ENCODE assay signal across 9 cellular contexts in the genomic region with DNA sequence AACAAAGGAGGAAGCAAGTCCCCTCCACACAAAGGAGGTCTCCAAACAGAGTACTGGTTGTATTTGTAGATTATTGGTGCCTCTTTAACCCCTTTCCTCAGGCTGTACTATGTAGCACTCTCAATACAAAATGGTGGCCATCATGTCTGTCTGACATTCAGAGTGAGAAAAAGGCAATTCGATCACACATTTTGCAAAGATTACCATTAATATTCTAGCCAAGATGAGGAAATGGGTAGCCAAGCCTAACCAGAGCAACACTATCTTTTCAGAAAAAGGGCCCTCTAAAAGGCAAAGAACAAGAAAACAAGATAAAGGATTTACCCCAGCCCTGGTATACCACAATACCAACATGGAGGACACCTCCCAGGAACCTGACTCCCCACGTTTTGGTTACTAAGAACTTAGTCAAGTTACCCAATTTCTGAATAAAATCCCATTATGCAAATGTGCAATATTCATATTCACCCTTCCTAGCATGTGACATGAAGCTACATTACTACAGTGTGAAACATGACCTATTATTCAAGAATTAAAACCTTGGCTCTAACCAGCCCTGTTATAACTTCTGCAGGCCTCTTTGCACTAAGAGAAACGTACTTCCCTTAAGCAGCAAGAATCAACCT. TPM values are rescaled to one million over a fixed set of nuclear protein-coding genes. Genes with fewer than 3 reads are reported as not detected.
DNase-seq lines count a peak whose midpoint lies in the region; ATAC-seq, FAIRE-seq and TF ChIP-seq lines count a peak whose summit lies in the region.
"Had no signal": no experiment of that assay in that cellular context is flagged by ENCODE, and none has a peak within 500 bp of the region (broad histone marks: within the 10 kb centered on the region; RNA-seq: fewer than 3 reads in every experiment).

No MANE protein-coding gene starts in this region.

- H3K4me1 ChIP-seq in pancreas = peaks cover 0 to 22% (median 0%) of the 10 kb centered on the region in 3 donors

- peaks cover 6% of the 10 kb centered on the region for H3K36me3 Mint-ChIP-seq in activated CD4-positive, alpha-beta T cell treated with anti-CD3 and anti-CD28 coated beads for 36 hours (ENCODE audit: low read depth)
- H3K36me3 Mint-ChIP-seq in T-helper 1 cell treated with Interleukin-12 subunit alpha and Interleukin-12 subunit beta and Interleukin-4 antibody, amounts not matched to agents 30 μg/mL and 1 μg/mL, for 36 hours (ENCODE audit: low read depth) = peaks cover 14% of the 10 kb centered on the region

- DNase-seq in activated CD4-positive, alpha-beta T cell treated with anti-CD3 and anti-CD28 coated beads for 36 hours = peak; percentile 47
- no peak for DNase-seq in activated CD4-positive, alpha-beta T cell treated with anti-CD3 and anti-CD28 coated beads for 4 hours
- DNase-seq in erythroblast (lab: John Stamatoyannopoulos, UW) (peak; percentile 61 to 65), pancreas (no peak), kidney glomerular epithelial cell (lab: John Stamatoyannopoulos, UW) (no peak)

- peaks cover 4% of the 10 kb centered on the region for H3K27me3 Mint-ChIP-seq in activated CD4-positive, alpha-beta T cell treated with anti-CD3 and anti-CD28 coated beads for 36 hours
- peaks cover 10% of the 10 kb centered on the region for H3K27me3 Mint-ChIP-seq in T-helper 1 cell treated with Interleukin-12 subunit alpha and Interleukin-12 subunit beta and Interleukin-4 antibody, amounts not matched to agents 30 μg/mL and 1 μg/mL, for 36 hours (ENCODE audit: low read depth)

- FAIRE-seq in pancreas (lab: Jason Lieb, UNC) = no peak

- POLR2A ChIA-PET in activated CD4-positive, alpha-beta T cell treated with anti-CD3 and anti-CD28 coated beads for 36 hours (lab: Charles Lee) = interaction anchor here (0.5 to 1.4 kb wide), 2 partner anchors 8 to 44 kb away, joined by 4 to 5 read pairs; no protein-coding TSS in a partner anchor

- peak overlapping the region; percentile 94 for H3K27ac Mint-ChIP-seq in activated CD4-positive, alpha-beta T cell treated with anti-CD3 and anti-CD28 coated beads for 36 hours
- peak overlapping the region; percentile 92 for H3K27ac Mint-ChIP-seq in T-helper 1 cell treated with Interleukin-12 subunit alpha and Interleukin-12 subunit beta and Interleukin-4 antibody, amounts not matched to agents 30 μg/mL and 1 μg/mL, for 36 hours

- no peaks in the 10 kb centered on the region for H3K9me3 Mint-ChIP-seq in activated CD4-positive, alpha-beta T cell treated with anti-CD3 and anti-CD28 coated beads for 36 hours (ENCODE audit: low read depth)
- no peaks in the 10 kb centered on the region for H3K9me3 Mint-ChIP-seq in T-helper 1 cell treated with Interleukin-12 subunit alpha and Interleukin-12 subunit beta and Interleukin-4 antibody, amounts not matched to agents 30 μg/mL and 1 μg/mL, for 36 hours

- CTCF ChIA-PET in activated CD4-positive, alpha-beta T cell treated with anti-CD3 and anti-CD28 coated beads for 36 hours (lab: Charles Lee) = interaction anchor here (0.7 to 1.3 kb wide), 3 partner anchors 48 to 462 kb away, joined by 3 read pairs; no protein-coding TSS in a partner anchor

- H3K36me3 ChIP-seq in pancreas = no peaks in the 10 kb centered on the region

- H3K4me1 Mint-ChIP-seq in activated CD4-positive, alpha-beta T cell treated with anti-CD3 and anti-CD28 coated beads for 36 hours = peaks cover 70% of the 10 kb centered on the region
- H3K4me1 Mint-ChIP-seq in T-helper 1 cell treated with Interleukin-12 subunit alpha and Interleukin-12 subunit beta and Interleukin-4 antibody, amounts not matched to agents 30 μg/mL and 1 μg/mL, for 36 hours (ENCODE audit: low read depth) = peaks cover 57% of the 10 kb centered on the region

- H3K9me3 ChIP-seq in pancreas = no peaks in the 10 kb centered on the region

- peak overlapping the region; percentile 82 for H3K4me3 Mint-ChIP-seq in activated CD4-positive, alpha-beta T cell treated with anti-CD3 and anti-CD28 coated beads for 36 hours
- H3K4me3 Mint-ChIP-seq in T-helper 1 cell treated with Interleukin-12 subunit alpha and Interleukin-12 subunit beta and Interleukin-4 antibody, amounts not matched to agents 30 μg/mL and 1 μg/mL, for 36 hours = peak overlapping the region; percentile 90

- peak overlapping the region in 1 of 4 donors; percentile 81 for H3K27ac ChIP-seq in pancreas

- 40 to 48% methylated on average over 3 of the region's 3 CpGs for WGBS in pancreas, 2 donors

- intact Hi-C loops in activated CD4-positive, alpha-beta T cell treated with anti-CD3 and anti-CD28 coated beads for 36 hours (cut with DNase I, micrococcal nuclease) = loop anchor here (1.0 to 10.0 kb wide), 10 partner anchors 59 to 1709 kb away; a partner anchor contains a TSS
- intact Hi-C loops in pancreas (cut with DNase I) = no loop called here

- ATAC-seq in activated CD4-positive, alpha-beta T cell treated with anti-CD3 and anti-CD28 coated beads for 36 hours = peak; percentile 34
- ATAC-seq in pancreas (no peak), HG03457 (IDR thresholded peaks at IDR 0.05; ENCODE audit: unreplicated experiment) (no peak), HG03039 (IDR thresholded peaks at IDR 0.05; ENCODE audit: unreplicated experiment) (no peak)

- H3K4me3 ChIP-seq in pancreas = peak overlapping the region; percentile 62 to 98 (median 92)

- H3K27me3 ChIP-seq in pancreas = no peaks in the 10 kb centered on the region

- TF ChIP-seq CTCF in pancreas (IDR thresholded peaks at IDR 0.05) = no peak

- peak; percentile 47 for TF ChIP-seq POLR2A in erythroblast (IDR thresholded peaks at IDR 0.05; ENCODE audit: low read length)

RNA-seq across cellular contexts. Expression of a gene that starts 2.2 kb away (rescaled TPM):
- total RNA-seq in activated CD4-positive, alpha-beta T cell treated with anti-CD3 and anti-CD28 coated beads for 36 hours = 10 to 100 TPM; 34.6 to 45.9 TPM
- 10 to 100 TPM; 18.2 to 47.0 (median 25.1) TPM for total RNA-seq in pancreas
- 10 to 100 TPM in 1 of 2 donors, 1 to 10 TPM in 1; 7.3 to 10.5 TPM for polyA plus RNA-seq in pancreas

RNA-seq across cellular contexts. Expression of a gene that starts 4.8 kb away (rescaled TPM):
- 1 to 10 TPM in 1 of 2 experiments, under 1 TPM in 1; 0.59 to 2.2 TPM for total RNA-seq in activated CD4-positive, alpha-beta T cell treated with anti-CD3 and anti-CD28 coated beads for 36 hours
- total RNA-seq in pancreas = 1 to 10 TPM in 1 of 6 donors, under 1 TPM in 5; 0.31 to 1.2 (median 0.66) TPM
- 1 to 10 TPM; 1.7 to 2.5 TPM for polyA plus RNA-seq in pancreas
- total RNA-seq: Daoy had no signal

Comparison
In these comparisons a context has a peak if more than half of its experiments do, and no peak if none do; other contexts are left out.
1. DNase-seq: peak in activated CD4-positive, alpha-beta T cell treated with anti-CD3 and anti-CD28 coated beads for 36 hours (single experiment) and erythroblast (2 of 2); none in activated CD4-positive, alpha-beta T cell treated with anti-CD3 and anti-CD28 coated beads for 4 hours (0 of 2), pancreas (0 of 6) and kidney glomerular epithelial cell (single experiment).
2. intact Hi-C loops: an anchor here in activated CD4-positive, alpha-beta T cell treated with anti-CD3 and anti-CD28 coated beads for 36 hours (1.0 to 10.0 kb wide); none called in pancreas.